12 cellular contexts compared by ENCODE assay signal in genomic region chr7:111098926-111099250, GRCh38. TPM values are rescaled to one million over a fixed set of nuclear protein-coding genes. Genes with fewer than 3 reads are reported as not detected.
A peak's percentile ranks its signal among the peaks of the same experiment; 100 is the strongest.
DNase-seq lines count a peak whose midpoint lies in the region; ATAC-seq, FAIRE-seq and TF ChIP-seq lines count a peak whose summit lies in the region.
"Had no signal": no experiment of that assay in that cellular context is flagged by ENCODE, and none has a peak within 500 bp of the region (broad histone marks: within the 10 kb centered on the region; RNA-seq: fewer than 3 reads in every experiment).

No MANE protein-coding gene starts in this region.

- H3K4me3 ChIP-seq in A549, result no peak overlapping the region
- no peak overlapping the region for H3K4me3 ChIP-seq in Loucy (ENCODE audit: low read length, poor library complexity, severe bottlenecking)
- H3K4me3 ChIP-seq: esophagus squamous epithelium, GM12878 had no signal

- peak overlapping the region; percentile 84 for H3K27ac Mint-ChIP-seq in activated naive CD8-positive, alpha-beta T cell treated with anti-CD3 and anti-CD28 coated beads, Interleukin-2, amount 10 ng/mL, durations not matched to agents 7 days and 5 days

- H3K9me3 ChIP-seq in A549 (no peaks in the 10 kb centered on the region), Loucy (ENCODE audit: insufficient read depth, low read depth, low read length) (no peaks in the 10 kb centered on the region)
- H3K9me3 ChIP-seq: esophagus squamous epithelium had no signal

- TF ChIP-seq POLR2A in A549 (IDR thresholded peaks at IDR 0.05; ENCODE audit: low read length), result no peak

- no peaks in the 10 kb centered on the region for H3F3A ChIP-seq in Loucy (ENCODE audit: low read depth)

- no peaks in the 10 kb centered on the region for H3K9me2 ChIP-seq in Loucy (replicated peaks; ENCODE audit: low read depth, low read length)

- H3K79me2 ChIP-seq in Loucy (ENCODE audit: insufficient read depth, low read length), result no peaks in the 10 kb centered on the region

- FAIRE-seq in A549 (lab: Jason Lieb, UNC), result no peak
- FAIRE-seq: G401.6 had no signal

- no peaks in the 10 kb centered on the region for H4K20me1 ChIP-seq in Loucy (ENCODE audit: insufficient read depth, low read length, poor library complexity, severe bottlenecking)

- peaks cover 12% of the 10 kb centered on the region; the same call in 2 of the 3 replicates for H3K4me1 ChIP-seq in A549
- H3K4me1 ChIP-seq in Loucy (ENCODE audit: insufficient read depth, low read length, poor library complexity, severe bottlenecking), result no peaks in the 10 kb centered on the region
- H3K4me1 ChIP-seq: esophagus squamous epithelium had no signal

- H3K9ac ChIP-seq in Loucy (ENCODE audit: low read depth, low read length, poor library complexity, severe bottlenecking), result no peak overlapping the region

- H3K36me3 ChIP-seq in Loucy (ENCODE audit: insufficient read depth, low read length), result no peaks in the 10 kb centered on the region
- H3K36me3 ChIP-seq: esophagus squamous epithelium had no signal

- intact Hi-C loops in Right ventricle myocardium superior (cut with DNase I), result no loop called here

- no peak for TF ChIP-seq EP300 in A549 (IDR thresholded peaks at IDR 0.05)

- no peak for DNase-seq in A549 (ENCODE audit: low read depth in 1 of 2, low spot score in 1 of 2)
- DNase-seq in activated naive CD8-positive, alpha-beta T cell treated with anti-CD3 and anti-CD28 coated beads, Interleukin-2, amount 10 ng/mL, durations not matched to agents 7 days and 5 days, result no peak
- no peak for DNase-seq in NCI-H226
- DNase-seq in stimulated activated CD4-positive, alpha-beta T cell treated with anti-CD3 and anti-CD28 coated beads, Interleukin-12 subunit alpha, Interleukin-12 subunit beta, amount 100 ng/mL, for 4 hours, result no peak
- no peak for DNase-seq in NCI-H1105 (lab: John Stamatoyannopoulos, UW)
- no peak for DNase-seq in Right ventricle myocardium superior
- DNase-seq: esophagus squamous epithelium, left ventricle myocardium superior had no signal

- no peaks in the 10 kb centered on the region for H3K27me3 ChIP-seq in Loucy (ENCODE audit: insufficient read depth, low read length, poor library complexity, severe bottlenecking)
- H3K27me3 ChIP-seq: esophagus squamous epithelium had no signal

- no peaks in the 10 kb centered on the region for H3K27me3 Mint-ChIP-seq in activated naive CD8-positive, alpha-beta T cell treated with anti-CD3 and anti-CD28 coated beads, Interleukin-2, amount 10 ng/mL, durations not matched to agents 7 days and 5 days

- no peaks in the 10 kb centered on the region for H3K9me3 Mint-ChIP-seq in activated naive CD8-positive, alpha-beta T cell treated with anti-CD3 and anti-CD28 coated beads, Interleukin-2, amount 10 ng/mL, durations not matched to agents 7 days and 5 days

- 4% methylated on average over 1 of the region's 1 CpG for WGBS in A549 (ENCODE audit: missing lambda C conversion rate)

- no peak overlapping the region for H3K27ac ChIP-seq in A549
- H3K27ac ChIP-seq: esophagus squamous epithelium had no signal

- POLR2A ChIA-PET in A549 (lab: Yijun Ruan, JAX), result no interaction called here
- POLR2A ChIA-PET in activated naive CD8-positive, alpha-beta T cell treated with anti-CD3 and anti-CD28 coated beads, Interleukin-2, amount 10 ng/mL, durations not matched to agents 7 days and 5 days (lab: Charles Lee), result interaction anchor here (0.7 to 10.0 kb wide), 6 partner anchors 8 to 503 kb away, joined by 3 to 150 read pairs (median 6); partner anchors contain the start of gene LRRN3

- peak overlapping the region; percentile 38; the same call in 2 of the 3 replicates for H3K4me2 ChIP-seq in A549
- no peak overlapping the region for H3K4me2 ChIP-seq in Loucy (ENCODE audit: low read depth, low read length, poor library complexity, severe bottlenecking)

- no peak overlapping the region for H2AFZ ChIP-seq in Loucy (ENCODE audit: low read length)

- peak overlapping the region; percentile 99 for H3K4me3 Mint-ChIP-seq in activated naive CD8-positive, alpha-beta T cell treated with anti-CD3 and anti-CD28 coated beads, Interleukin-2, amount 10 ng/mL, durations not matched to agents 7 days and 5 days

- ATAC-seq in A549 (no peak), GM18861 (IDR thresholded peaks at IDR 0.05; ENCODE audit: unreplicated experiment) (peak; percentile 12), Right ventricle myocardium superior (ENCODE audit: poor library complexity) (no peak)
- ATAC-seq in activated naive CD8-positive, alpha-beta T cell treated with anti-CD3 and anti-CD28 coated beads, Interleukin-2, amount 10 ng/mL, durations not matched to agents 7 days and 5 days (ENCODE audit: low read depth), result peak; percentile 20

- no peak for TF ChIP-seq RAD21 in A549 (conservative IDR thresholded peaks at IDR 0.05 in 1 of 2, IDR thresholded peaks at IDR 0.05 in 1 of 2)

- H3K4me1 Mint-ChIP-seq in activated naive CD8-positive, alpha-beta T cell treated with anti-CD3 and anti-CD28 coated beads, Interleukin-2, amount 10 ng/mL, durations not matched to agents 7 days and 5 days, result peaks cover 64% of the 10 kb centered on the region

- CTCF ChIA-PET in A549 (lab: Yijun Ruan, JAX), result interaction anchor here (0.8 to 1.7 kb wide), 9 partner anchors 9 to 699 kb away, joined by 3 to 6 read pairs (median 4); no protein-coding TSS in a partner anchor

- H3K36me3 Mint-ChIP-seq in activated naive CD8-positive, alpha-beta T cell treated with anti-CD3 and anti-CD28 coated beads, Interleukin-2, amount 10 ng/mL, durations not matched to agents 7 days and 5 days, result peaks cover 76% of the 10 kb centered on the region

- TF ChIP-seq CTCF in A549 (IDR thresholded peaks at IDR 0.05) (no peak), Loucy (conservative IDR thresholded peaks at IDR 0.05; ENCODE audit: low read length) (peak; percentile 4; the same call in 1 of the 2 replicates)

TF ChIP-seq in A549, 52 proteins besides CTCF, POLR2A, EP300 and RAD21:
- TF ChIP-seq NFE2L2 (conservative IDR thresholded peaks at IDR 0.05; ENCODE audit: low read length) (no peak), ESRRA (IDR thresholded peaks at IDR 0.05; ENCODE audit: borderline replicate concordance, low read length) (no peak), RFX5 (IDR thresholded peaks at IDR 0.05) (no peak), TP53 (CRISPR knock-in tag; IDR thresholded peaks at IDR 0.05) (no peak), FOSL2 (IDR thresholded peaks at IDR 0.05) (no peak), FOSL2 (CRISPR knock-in tag; IDR thresholded peaks at IDR 0.05) (no peak), MYC (IDR thresholded peaks at IDR 0.05; ENCODE audit: borderline replicate concordance, low read length) (no peak), GATA3 (IDR thresholded peaks at IDR 0.05; ENCODE audit: borderline replicate concordance) (no peak), JUN (IDR thresholded peaks at IDR 0.05) (no peak), NPAS2 (CRISPR knock-in tag; IDR thresholded peaks at IDR 0.05; ENCODE audit: borderline replicate concordance) (no peak), CHD4 (IDR thresholded peaks at IDR 0.05; ENCODE audit: borderline replicate concordance) (no peak), PHF8 (IDR thresholded peaks at IDR 0.05; ENCODE audit: borderline replicate concordance, low read depth) (no peak), ZNF302 (CRISPR knock-in tag; IDR thresholded peaks at IDR 0.05) (no peak), RARB (CRISPR knock-in tag; IDR thresholded peaks at IDR 0.05) (no peak)
TF ChIP-seq in A549: peak in this region for 0.

RNA-seq across cellular contexts. Expression of gene LRRN3, which starts 8.0 kb away (rescaled TPM):
- 0.06 and 0.09 TPM in 2 replicates for polyA plus RNA-seq in A549 (2011; rRNA removed)
- 0.01 and 0.03 TPM in 2 replicates for polyA plus RNA-seq in A549 (2012; cell fraction: cytosol; rRNA removed)
- polyA plus RNA-seq in A549 (2012; cell fraction: nucleus; rRNA removed), result 0.02 TPM in 2 replicates
- 0.04 to 0.05 TPM in 2 of 3 replicates, not detected in the other for polyA plus RNA-seq in A549 (2017; fragmentation: RNase III; extraction: RNeasy Plus Mini Kit Qiagen cat#74134 plus additional on column Dnase treatment)
- not detected in 2 replicates for polyA minus RNA-seq in A549 (2011; rRNA and poly(A)+ RNA removed)
- total RNA-seq in activated naive CD8-positive, alpha-beta T cell treated with anti-CD3 and anti-CD28 coated beads, Interleukin-2, amount 10 ng/mL, durations not matched to agents 7 days and 5 days, result 100 to 1,000 TPM; 187 to 193 TPM
- total RNA-seq in Right ventricle myocardium superior, result 14.8 TPM

Comparison
In these comparisons a context has a peak if more than half of its experiments do, and no peak if none do; other contexts are left out.
1. ATAC-seq: peak in GM18861 (single experiment) and activated naive CD8-positive, alpha-beta T cell treated with anti-CD3 and anti-CD28 coated beads, Interleukin-2, amount 10 ng/mL, durations not matched to agents 7 days and 5 days (single experiment); none in A549 (0 of 2) and Right ventricle myocardium superior (single experiment).
2. RNA of gene LRRN3, which starts 8.0 kb away (total RNA-seq): 187 to 193 TPM in activated naive CD8-positive, alpha-beta T cell treated with anti-CD3 and anti-CD28 coated beads, Interleukin-2, amount 10 ng/mL, durations not matched to agents 7 days and 5 days; 14.8 TPM in Right ventricle myocardium superior (single experiment); every median in the first group is over 10 times any median in the second.